ENCODE assay signal across 17 cellular contexts in genomic region chr11:116249561-116249960, GRCh38.
DNase-seq lines count a peak whose midpoint lies in the region; ATAC-seq and TF ChIP-seq lines count a peak whose summit lies in the region.
"Had no signal": no experiment of that assay in that cellular context is flagged by ENCODE, and none has a peak within 500 bp of the region (broad histone marks: within the 10 kb centered on the region; RNA-seq: fewer than 3 reads in every experiment).

No MANE protein-coding gene starts in this region.

- DNase-seq in GM12864 (ENCODE audit: low read depth), result no peak
- peak; percentile 1 for DNase-seq in LNCaP clone FGC (ENCODE audit: low read depth)
- no peak for DNase-seq in caudate nucleus (lab: John Stamatoyannopoulos, UW)
- DNase-seq in AG20443 (ENCODE audit: low spot score), result no peak
- no peak for DNase-seq in NCI-H1092 (lab: John Stamatoyannopoulos, UW)
- DNase-seq: DMS79 treated with DMSO at 0.1 percent for 48 hours, GM23248, NCI-H1417, NCI-H187, NCI-H345, NCI-H526 treated with DMSO at 0.1 percent for 48 hours, SIG-M5 had no signal

- H3K4me3 ChIP-seq in GM12864 (ENCODE audit: low read depth, low read length) (no peak overlapping the region), LNCaP clone FGC (ENCODE audit: low read depth, low read length) (no peak overlapping the region), neuron (ENCODE audit: low read length) (no peak overlapping the region)
- H3K4me3 ChIP-seq: GM12878, GM23248, K562 had no signal

- TF ChIP-seq CTCF in GM12864 (IDR thresholded peaks at IDR 0.05; ENCODE audit: low read depth, low read length, missing control alignments) (peak; percentile 21), LNCaP clone FGC (IDR thresholded peaks at IDR 0.05; ENCODE audit: control insufficient read depth, extremely low read depth, insufficient read depth) (no peak), VCaP (conservative IDR thresholded peaks at IDR 0.05) (0 out of 2 replicates have a peak, but pooled peaks have one; percentile 13)

- H3K27me3 ChIP-seq in neuron (ENCODE audit: insufficient read depth, low read length), result peaks cover 6% of the 10 kb centered on the region

- H3K27ac ChIP-seq in VCaP, result no peak overlapping the region
- H3K27ac ChIP-seq in caudate nucleus (ENCODE audit: low read depth, low read length), result no peak overlapping the region
- H3K27ac ChIP-seq: GM23248 had no signal

- ATAC-seq in HG02610 (IDR thresholded peaks at IDR 0.05; ENCODE audit: unreplicated experiment), result no peak
- ATAC-seq: GM12878, K562 had no signal

- H2AFZ ChIP-seq in neuron (ENCODE audit: low read depth, low read length), result peak overlapping the region; percentile 31
- H2AFZ ChIP-seq: GM23248 had no signal

- peaks cover 9% of the 10 kb centered on the region for H3K4me1 ChIP-seq in neuron (ENCODE audit: insufficient read depth, low read length)

- H3K36me3 ChIP-seq in neuron (ENCODE audit: insufficient read depth, low read length), result no peaks in the 10 kb centered on the region

- H3K9me3 ChIP-seq in neuron (ENCODE audit: low read length), result no peaks in the 10 kb centered on the region
